ENCODE assay signal across 8 cellular contexts in genomic region chr12:75738486-75738885, GRCh38.
DNase-seq lines count a peak whose midpoint lies in the region; ATAC-seq and TF ChIP-seq lines count a peak whose summit lies in the region.

No MANE protein-coding gene starts in this region.

- H3K9me3 ChIP-seq in ascending aorta, result no peaks in the 10 kb centered on the region

- no peak overlapping the region for H3K4me3 Mint-ChIP-seq in activated CD4-positive, alpha-beta memory T cell treated with anti-CD3 and anti-CD28 coated beads for 36 hours

- peaks cover 2% of the 10 kb centered on the region for H3K27me3 Mint-ChIP-seq in activated CD4-positive, alpha-beta memory T cell treated with anti-CD3 and anti-CD28 coated beads for 36 hours

- no peaks in the 10 kb centered on the region for H3K9me3 Mint-ChIP-seq in activated CD4-positive, alpha-beta memory T cell treated with anti-CD3 and anti-CD28 coated beads for 36 hours

- peaks cover 18% of the 10 kb centered on the region for H3K4me1 Mint-ChIP-seq in activated CD4-positive, alpha-beta memory T cell treated with anti-CD3 and anti-CD28 coated beads for 36 hours (ENCODE audit: low read depth)

- POLR2A ChIA-PET in activated CD4-positive, alpha-beta memory T cell treated with anti-CD3 and anti-CD28 coated beads for 36 hours (lab: Charles Lee), result interaction anchor here (0.7 to 1.4 kb wide), 3 partner anchors 51 to 282 kb away, joined by 3 to 4 read pairs (median 3); no protein-coding TSS in a partner anchor

- no peaks in the 10 kb centered on the region for H3K27me3 ChIP-seq in ascending aorta

- ATAC-seq in GM18909 (IDR thresholded peaks at IDR 0.05; ENCODE audit: poor library complexity, unreplicated experiment) (peak; percentile 94), HG02798 (IDR thresholded peaks at IDR 0.05; ENCODE audit: poor library complexity, unreplicated experiment) (peak; percentile 98)

- no peaks in the 10 kb centered on the region for H3K4me1 ChIP-seq in ascending aorta

- no peak overlapping the region for H3K27ac Mint-ChIP-seq in activated CD4-positive, alpha-beta memory T cell treated with anti-CD3 and anti-CD28 coated beads for 36 hours

- TF ChIP-seq CTCF in ascending aorta (IDR thresholded peaks at IDR 0.05), result no peak

- intact Hi-C loops in activated CD4-positive, alpha-beta memory T cell treated with anti-CD3 and anti-CD28 coated beads for 36 hours (cut with micrococcal nuclease), result loop anchor here (1.0 to 10.0 kb wide), 4 partner anchors 16 to 282 kb away; no protein-coding TSS in a partner anchor
- intact Hi-C loops in ascending aorta (cut with DNase I), result no loop called here

- CTCF ChIA-PET in activated CD4-positive, alpha-beta memory T cell treated with anti-CD3 and anti-CD28 coated beads for 36 hours (lab: Charles Lee), result interaction anchor here (1.3 to 1.7 kb wide), 3 partner anchors 10 to 293 kb away, joined by 3 to 6 read pairs (median 5); partner anchors contain the start of gene PHLDA1

- H3K36me3 ChIP-seq in ascending aorta, result no peaks in the 10 kb centered on the region

- no peaks in the 10 kb centered on the region for H3K36me3 Mint-ChIP-seq in activated CD4-positive, alpha-beta memory T cell treated with anti-CD3 and anti-CD28 coated beads for 36 hours

- no peak overlapping the region for H3K27ac ChIP-seq in ascending aorta

- peak; percentile 51 for DNase-seq in activated CD4-positive, alpha-beta memory T cell treated with anti-CD3 and anti-CD28 coated beads for 36 hours
- DNase-seq in stimulated activated CD4-positive, alpha-beta T cell treated with anti-CD3 and anti-CD28 coated beads, Interleukin-2, amount 100 ng/mL, for 4 hours (ENCODE audit: low read depth), result peak; percentile 37
- DNase-seq in NCI-H128 (lab: John Stamatoyannopoulos, UW; ENCODE audit: unreplicated experiment) (no peak), NCI-H774 (lab: John Stamatoyannopoulos, UW) (no peak), ascending aorta (ENCODE audit: low spot score in 2 of 2) (no peak), T-helper 9 cell (no peak)

- no peak overlapping the region for H3K4me3 ChIP-seq in ascending aorta

Comparison
In these comparisons a context has a peak if more than half of its experiments do, and no peak if none do; other contexts are left out.
1. DNase-seq: peak in activated CD4-positive, alpha-beta memory T cell treated with anti-CD3 and anti-CD28 coated beads for 36 hours (single experiment) and stimulated activated CD4-positive, alpha-beta T cell treated with anti-CD3 and anti-CD28 coated beads, Interleukin-2, amount 100 ng/mL, for 4 hours (single experiment); none in NCI-H128 (single experiment), NCI-H774 (single experiment), ascending aorta (0 of 2) and T-helper 9 cell (single experiment).